8 cellular contexts compared by ENCODE assay signal in genomic region chr2:77001895-77002294, GRCh38.
"Had no signal": no experiment of that assay in that cellular context is flagged by ENCODE, and none has a peak within 500 bp of the region (broad histone marks: within the 10 kb centered on the region; RNA-seq: fewer than 3 reads in every experiment).

No MANE protein-coding gene starts in this region.

- DNase-seq: GM23248, H9, HCEC 1CT, IMR-90 had no signal

- H3K4me3 Mint-ChIP-seq: H9 had no signal

- H3K9ac ChIP-seq: GM23248 had no signal

- H3K4me3 ChIP-seq: GM23248, K562 had no signal

- ATAC-seq: K562 had no signal

- H3K27ac Mint-ChIP-seq: H9 had no signal

- H2AFZ ChIP-seq: GM23248 had no signal

- FAIRE-seq: H1, H54, K562 had no signal

- H3K27ac ChIP-seq: GM23248, HL-60 had no signal
